8 cellular contexts compared by ENCODE assay signal in genomic region chr7:44633254-44634186, GRCh38. TPM values are rescaled to one million over a fixed set of nuclear protein-coding genes. Genes with fewer than 3 reads are reported as not detected.
A peak's percentile ranks its signal among the peaks of the same experiment; 100 is the strongest.
DNase-seq lines count a peak whose midpoint lies in the region; ATAC-seq and TF ChIP-seq lines count a peak whose summit lies in the region.

No MANE protein-coding gene starts in this region.

- TF ChIP-seq POLR2A in GM18951 (IDR thresholded peaks at IDR 0.05; ENCODE audit: extremely low read depth, insufficient read depth, insufficient read length) (peak; percentile 27), lower leg skin (IDR thresholded peaks at IDR 0.05) (no peak)

- no peaks in the 10 kb centered on the region for H3K9me3 ChIP-seq in mammary epithelial cell (replicated peaks; ENCODE audit: insufficient read depth, low read length)

- DNase-seq in mammary epithelial cell (peak; percentile 97), lower leg skin (ENCODE audit: low spot score in 2 of 2) (peak; percentile 80 to 93), glutamatergic neuron (no peak)
- peak; percentile 75 for DNase-seq in stimulated activated naive CD4-positive, alpha-beta T cell treated with Interleukin-2 at 50 U/mL for 16 hours (lab: John Stamatoyannopoulos, UW)

- CTCF ChIA-PET in mammary epithelial cell (lab: Charles Lee; ENCODE audit: low non-redundant PET) = interaction anchor here (0.5 kb wide), 1 partner anchor 366 kb away, joined by 8 read pairs; no protein-coding TSS in a partner anchor

- H3K4me3 ChIP-seq in mammary epithelial cell (replicated peaks in 1 of 3; ENCODE audit: insufficient read depth in 1 of 3, low read depth in 2 of 3, low read length in 3 of 3) = no peak overlapping the region
- no peak overlapping the region for H3K4me3 ChIP-seq in lower leg skin (ENCODE audit: low read depth, poor library complexity, severe bottlenecking)

- in situ Hi-C loops in GM18951 (cut with MboI; ENCODE audit: low sequenced_read_pairs, unreplicated experiment) = no loop called here
- in situ Hi-C loops in mammary epithelial cell (cut with MboI; ENCODE audit: low sequenced_read_pairs in 2 of 2) = no loop called here

- WGBS in mammary epithelial cell (ENCODE audit: low coverage, missing lambda C conversion rate) = 68% methylated on average over 10 of the region's 10 CpGs
- 40 to 46% methylated on average over 10 of the region's 10 CpGs for WGBS in lower leg skin, 2 donors

- peaks cover 7% of the 10 kb centered on the region for H3K36me3 ChIP-seq in mammary epithelial cell (ENCODE audit: insufficient read depth, low read length)

- H3K27ac ChIP-seq in 22Rv1 = peak overlapping the region; percentile 36
- peak overlapping the region; percentile 74 for H3K27ac ChIP-seq in mammary epithelial cell (ENCODE audit: insufficient read depth, low read depth, low read length)

- peak overlapping the region; percentile 92 for H3K27ac Mint-ChIP-seq in T-helper 1 cell treated with Interleukin-12 subunit alpha and Interleukin-12 subunit beta and Interleukin-4 antibody, amounts not matched to agents 30 μg/mL and 1 μg/mL, for 36 hours
- H3K27ac Mint-ChIP-seq in glutamatergic neuron (ENCODE audit: unreplicated experiment) = no peak overlapping the region

- H3K4me1 ChIP-seq in mammary epithelial cell (ENCODE audit: insufficient read depth, low read length) = peaks cover 34% of the 10 kb centered on the region

- no TSS peak for BruUV-seq in mammary epithelial cell (replicated peaks; lab: Mats Ljungman, UMichigan)

- H3K4me1 Mint-ChIP-seq in T-helper 1 cell treated with Interleukin-12 subunit alpha and Interleukin-12 subunit beta and Interleukin-4 antibody, amounts not matched to agents 30 μg/mL and 1 μg/mL, for 36 hours (ENCODE audit: low read depth) = peaks cover 73% of the 10 kb centered on the region
- H3K4me1 Mint-ChIP-seq in glutamatergic neuron (ENCODE audit: low read depth, unreplicated experiment) = peaks cover 19% of the 10 kb centered on the region

- H3K4me3 Mint-ChIP-seq in T-helper 1 cell treated with Interleukin-12 subunit alpha and Interleukin-12 subunit beta and Interleukin-4 antibody, amounts not matched to agents 30 μg/mL and 1 μg/mL, for 36 hours = peak overlapping the region; percentile 53
- H3K4me3 Mint-ChIP-seq in glutamatergic neuron (ENCODE audit: unreplicated experiment) = no peak overlapping the region

- H4K20me1 ChIP-seq in mammary epithelial cell (ENCODE audit: insufficient read depth, low read length) = no peaks in the 10 kb centered on the region

- no peak for TF ChIP-seq CTCF in 22Rv1 (IDR thresholded peaks at IDR 0.05)
- no peak for TF ChIP-seq CTCF in mammary epithelial cell (conservative IDR thresholded peaks at IDR 0.05 in 1 of 2, IDR thresholded peaks at IDR 0.05 in 1 of 2; ENCODE audit: extremely low read depth in 1 of 2, insufficient read depth in 1 of 2, low read depth in 1 of 2, low read length in 2 of 2)
- TF ChIP-seq CTCF in lower leg skin (IDR thresholded peaks at IDR 0.05) = no peak
- no peak for TF ChIP-seq CTCF in glutamatergic neuron (IDR thresholded peaks at IDR 0.05; ENCODE audit: partially characterized antibody, unreplicated experiment)

- H3K27me3 ChIP-seq in mammary epithelial cell (ENCODE audit: insufficient read depth, low read length) = no peaks in the 10 kb centered on the region

- peak overlapping the region; percentile 22 for H3K9ac ChIP-seq in mammary epithelial cell (ENCODE audit: insufficient read depth, low read length)

- ATAC-seq in HG03108 (IDR thresholded peaks at IDR 0.05; ENCODE audit: unreplicated experiment) = peak; percentile 55

- no peak overlapping the region for H3K4me2 ChIP-seq in mammary epithelial cell (ENCODE audit: insufficient read depth, low read depth, low read length)

- intact Hi-C loops in mammary epithelial cell (cut with micrococcal nuclease) = loop anchor here (2.0 kb wide), 1 partner anchor 17 kb away; no protein-coding TSS in a partner anchor
- intact Hi-C loops in lower leg skin (cut with DNase I; ENCODE audit: low total_unique reads) = no loop called here

- H2AFZ ChIP-seq in mammary epithelial cell (ENCODE audit: low read depth, low read length) = no peak overlapping the region

- peaks cover 46% of the 10 kb centered on the region for H3K36me3 Mint-ChIP-seq in T-helper 1 cell treated with Interleukin-12 subunit alpha and Interleukin-12 subunit beta and Interleukin-4 antibody, amounts not matched to agents 30 μg/mL and 1 μg/mL, for 36 hours (ENCODE audit: low read depth)
- no peaks in the 10 kb centered on the region for H3K36me3 Mint-ChIP-seq in glutamatergic neuron (ENCODE audit: unreplicated experiment)

- H3K27me3 Mint-ChIP-seq in T-helper 1 cell treated with Interleukin-12 subunit alpha and Interleukin-12 subunit beta and Interleukin-4 antibody, amounts not matched to agents 30 μg/mL and 1 μg/mL, for 36 hours (ENCODE audit: low read depth) = no peaks in the 10 kb centered on the region
- H3K27me3 Mint-ChIP-seq in glutamatergic neuron (ENCODE audit: unreplicated experiment) = peaks cover 3% of the 10 kb centered on the region

- H3K9me3 Mint-ChIP-seq in T-helper 1 cell treated with Interleukin-12 subunit alpha and Interleukin-12 subunit beta and Interleukin-4 antibody, amounts not matched to agents 30 μg/mL and 1 μg/mL, for 36 hours = no peaks in the 10 kb centered on the region
- H3K9me3 Mint-ChIP-seq in glutamatergic neuron (ENCODE audit: unreplicated experiment) = peaks cover 1% of the 10 kb centered on the region

- H3K79me2 ChIP-seq in mammary epithelial cell (ENCODE audit: insufficient read depth, low read length) = peaks cover 38% of the 10 kb centered on the region

- dilution Hi-C loops in mammary epithelial cell (cut with HindIII; ENCODE audit: low sequenced_read_pairs) = no loop called here

RNA-seq across cellular contexts. Expression of gene OGDH, which starts 27.1 kb away (rescaled TPM):
- total RNA-seq in mammary epithelial cell (10 to 100 TPM; 82.4 to 96.9 TPM), lower leg skin (100 to 1,000 TPM; 106 to 152 (median 126) TPM), glutamatergic neuron (ENCODE audit: unreplicated experiment) (102 TPM)
- 81.2 TPM for polyA plus RNA-seq in mammary epithelial cell
- polyA minus RNA-seq in mammary epithelial cell = 222 TPM

RNA-seq across cellular contexts. Expression of gene TMED4, which starts 51.5 kb away (rescaled TPM):
- total RNA-seq in mammary epithelial cell (10 to 100 TPM; 48.2 to 87.9 TPM), lower leg skin (100 to 1,000 TPM; 133 to 166 (median 153) TPM), glutamatergic neuron (ENCODE audit: unreplicated experiment) (90.7 TPM)
- 61.8 TPM for polyA plus RNA-seq in mammary epithelial cell
- polyA minus RNA-seq in mammary epithelial cell = 37.2 TPM

RNA-seq across cellular contexts. Expression of gene DDX56, which starts 59.8 kb away (rescaled TPM):
- total RNA-seq in mammary epithelial cell (10 to 100 TPM; 51.3 to 85.8 TPM), lower leg skin (10 to 100 TPM; 58.9 to 71.7 (median 68.3) TPM), glutamatergic neuron (ENCODE audit: unreplicated experiment) (84.3 TPM)
- 78.1 TPM for polyA plus RNA-seq in mammary epithelial cell
- 87.3 TPM for polyA minus RNA-seq in mammary epithelial cell
